ENCODE assay signal across 2 cellular contexts in genomic region chr17:81676906-81677305, GRCh38.
TF ChIP-seq lines count a peak whose summit lies in the region.

No MANE protein-coding gene starts in this region.

TF ChIP-seq in IMR-90, 13 proteins besides CTCF, POLR2A, EP300 and RAD21:
- TF ChIP-seq CHD1 (IDR thresholded peaks at IDR 0.05; ENCODE audit: low read depth, low read length) (no peak), MAZ (IDR thresholded peaks at IDR 0.05; ENCODE audit: borderline replicate concordance, low read depth, low read length) (no peak), USF2 (IDR thresholded peaks at IDR 0.05; ENCODE audit: low read depth, low read length) (no peak), BHLHE40 (IDR thresholded peaks at IDR 0.05; ENCODE audit: low read depth, low read length) (no peak), MXI1 (IDR thresholded peaks at IDR 0.05; ENCODE audit: borderline replicate concordance, low read depth, low read length) (no peak), RFX5 (IDR thresholded peaks at IDR 0.05; ENCODE audit: low read depth, low read length) (no peak), RCOR1 (IDR thresholded peaks at IDR 0.05; ENCODE audit: insufficient replicate concordance, low read length) (no peak), SMC3 (IDR thresholded peaks at IDR 0.05; ENCODE audit: low read depth, low read length) (no peak), NFE2L2 (IDR thresholded peaks at IDR 0.05; ENCODE audit: low read depth, low read length) (no peak), CEBPB (IDR thresholded peaks at IDR 0.05; ENCODE audit: low read depth, low read length) (no peak), FOS (IDR thresholded peaks at IDR 0.05; ENCODE audit: low read depth, low read length) (no peak), ELK1 (IDR thresholded peaks at IDR 0.05; ENCODE audit: borderline replicate concordance, low read depth, low read length) (no peak), MAFK (IDR thresholded peaks at IDR 0.05; ENCODE audit: low read depth, low read length) (no peak)
TF ChIP-seq in IMR-90: peak in this region for 0.

TF ChIP-seq in GM12878, 131 proteins besides CTCF, POLR2A, EP300 and RAD21:
- TF ChIP-seq ZBED1 (IDR thresholded peaks at IDR 0.05; ENCODE audit: borderline replicate concordance) (no peak), USF2 (IDR thresholded peaks at IDR 0.05; ENCODE audit: borderline replicate concordance, low read depth, low read length) (no peak), E4F1 (IDR thresholded peaks at IDR 0.05; ENCODE audit: borderline replicate concordance, partially characterized antibody) (no peak), NR2C1 (IDR thresholded peaks at IDR 0.05) (no peak), ZNF384 (IDR thresholded peaks at IDR 0.05; ENCODE audit: borderline replicate concordance, low read depth, low read length) (no peak), ZZZ3 (IDR thresholded peaks at IDR 0.05; ENCODE audit: control insufficient read depth, insufficient read length, low read depth) (no peak), MYC (IDR thresholded peaks at IDR 0.05; ENCODE audit: insufficient read depth, insufficient read length, insufficient replicate concordance, low read length, severe bottlenecking) (no peak), MTA3 (IDR thresholded peaks at IDR 0.05; ENCODE audit: borderline replicate concordance, low read length) (no peak)
